17 cellular contexts compared by ENCODE assay signal in the genomic region with DNA sequence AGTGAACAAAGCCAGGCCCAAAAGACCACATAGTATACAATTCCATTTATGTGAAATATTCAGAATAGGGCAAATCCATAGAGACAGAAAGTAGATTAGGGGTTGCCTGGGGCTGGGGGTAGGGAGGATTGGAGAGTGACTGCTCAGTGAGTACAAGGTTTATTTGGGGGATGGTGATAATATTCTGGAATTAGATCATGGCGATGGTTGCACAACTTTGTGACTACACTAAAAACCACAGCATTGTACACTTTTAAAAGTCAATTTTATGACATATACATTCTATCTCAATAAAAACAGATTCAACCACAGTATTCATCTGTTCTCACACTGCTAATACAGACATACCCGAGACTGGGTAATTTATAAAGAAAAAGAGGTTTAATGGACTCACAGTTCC.
"Had no signal": no experiment of that assay in that cellular context is flagged by ENCODE, and none has a peak within 500 bp of the region (broad histone marks: within the 10 kb centered on the region; RNA-seq: fewer than 3 reads in every experiment).

No MANE protein-coding gene starts in this region.

- H3K4me3 ChIP-seq: ascending aorta, heart left ventricle, pancreas, upper lobe of left lung had no signal

- FAIRE-seq: islet of Langerhans, pancreas had no signal

- H3K36me3 ChIP-seq: ascending aorta, heart left ventricle, pancreas, upper lobe of left lung had no signal

- DNase-seq: activated CD4-positive, alpha-beta memory T cell treated with anti-CD3 and anti-CD28 coated beads, Interleukin-2, amount 10 ng/mL, durations not matched to agents 7 days and 5 days; activated CD8-positive, alpha-beta memory T cell treated with anti-CD3 and anti-CD28 coated beads, Interleukin-2, amount 50 U/mL, for 4 hours; activated gamma-delta T cell treated with Interleukin-2 at 50 U/mL for 16 hours; activated naive CD8-positive, alpha-beta T cell treated with anti-CD3 and anti-CD28 coated beads, Interleukin-2, amount 10 ng/mL, durations not matched to agents 7 days and 5 days; activated T-cell treated with anti-CD3 and anti-CD28 coated beads, Interleukin-2, amount 50 U/mL, for 72 hours; caudate nucleus; cortex of kidney; effector memory CD4-positive, alpha-beta T cell; foreskin melanocyte; heart left ventricle; pancreas; stimulated activated CD4-positive, alpha-beta T cell treated with anti-CD3 and anti-CD28 coated beads, Interleukin-4, amount 100 ng/mL, for 1 hour; stimulated activated CD8-positive, alpha-beta memory T cell treated with anti-CD3 and anti-CD28 coated beads, Interleukin-4, amount 100 ng/mL, for 48 hours; SW 1271; upper lobe of left lung had no signal

- H3K27me3 ChIP-seq: ascending aorta, heart left ventricle, pancreas, upper lobe of left lung had no signal
